24 cellular contexts compared by ENCODE assay signal in the genomic region with DNA sequence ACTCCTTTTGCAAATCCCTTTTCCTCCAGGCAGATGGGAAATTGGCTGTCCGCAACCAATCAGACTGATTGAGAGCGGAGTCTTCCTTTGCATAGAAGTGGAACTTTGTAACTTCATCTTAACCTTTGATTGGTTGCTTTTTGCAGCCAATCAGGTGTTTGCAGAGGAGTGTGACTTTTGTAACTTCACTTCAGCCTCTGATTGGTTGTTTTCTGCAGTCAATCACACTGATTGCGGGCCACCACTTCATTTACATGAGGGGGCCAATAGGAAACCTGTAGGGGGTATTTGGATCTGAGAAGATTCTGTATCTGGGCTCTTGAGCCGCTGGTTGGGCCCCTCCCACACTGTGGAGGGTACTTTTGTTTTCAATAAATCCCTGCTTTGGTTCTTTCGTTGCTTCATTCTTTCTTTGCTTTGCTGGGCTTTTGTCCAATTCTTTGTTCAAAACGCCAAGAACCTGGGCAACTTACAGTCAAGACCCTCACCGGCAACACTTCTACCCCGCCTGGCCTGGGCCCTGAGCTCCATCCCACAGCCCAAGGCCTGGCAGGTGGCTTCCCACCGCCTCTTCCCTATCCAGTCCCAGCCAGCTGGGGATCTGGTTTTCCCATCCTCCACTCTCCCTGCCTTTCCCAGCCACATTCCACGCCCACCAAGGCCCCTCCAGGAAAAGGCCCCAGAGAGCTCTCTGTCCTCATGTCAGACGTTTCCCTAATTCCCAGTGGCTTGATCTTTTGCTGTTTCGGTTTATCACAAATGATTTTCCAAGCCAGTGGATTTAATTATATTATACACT.
DNase-seq lines count a peak whose midpoint lies in the region; ATAC-seq, FAIRE-seq and TF ChIP-seq lines count a peak whose summit lies in the region.
"Had no signal": no experiment of that assay in that cellular context is flagged by ENCODE, and none has a peak within 500 bp of the region (broad histone marks: within the 10 kb centered on the region; RNA-seq: fewer than 3 reads in every experiment).

No MANE protein-coding gene starts in this region.

- dilution Hi-C loops in IMR-90 (cut with HindIII; ENCODE audit: low sequenced_read_pairs, unreplicated experiment) = no loop called here

- no peak for TF ChIP-seq POLR2A in IMR-90 (IDR thresholded peaks at IDR 0.05; ENCODE audit: low read depth, low read length)
- no peak for TF ChIP-seq POLR2A in GM12878 (IDR thresholded peaks at IDR 0.05; ENCODE audit: low read depth, low read length)

- intact Hi-C loops in IMR-90 (cut with micrococcal nuclease) = no loop called here
- intact Hi-C loops in GM12878 (cut with micrococcal nuclease; ENCODE audit: unreplicated experiment) = no loop called here

- no peaks in the 10 kb centered on the region for H3K9me3 Mint-ChIP-seq in stimulated activated effector memory CD8-positive, alpha-beta T cell treated with anti-CD3 and anti-CD28 coated beads, Interleukin-12 subunit alpha, Interleukin-12 subunit beta, amount 100 ng/mL, for 72 hours
- H3K9me3 Mint-ChIP-seq in HFFc6 (peaks cover 5% of the 10 kb centered on the region), immature natural killer cell (no peaks in the 10 kb centered on the region)
- H3K9me3 Mint-ChIP-seq: memory B cell had no signal

- no peaks in the 10 kb centered on the region for H3K4me1 Mint-ChIP-seq in stimulated activated effector memory CD8-positive, alpha-beta T cell treated with anti-CD3 and anti-CD28 coated beads, Interleukin-12 subunit alpha, Interleukin-12 subunit beta, amount 100 ng/mL, for 72 hours
- peaks cover 26% of the 10 kb centered on the region for H3K4me1 Mint-ChIP-seq in HFFc6 (ENCODE audit: low read depth)
- no peaks in the 10 kb centered on the region for H3K4me1 Mint-ChIP-seq in immature natural killer cell
- H3K4me1 Mint-ChIP-seq: memory B cell had no signal

- no peak overlapping the region for H2BK120ac ChIP-seq in IMR-90 (ENCODE audit: low read depth, low read length)

- no peak overlapping the region for H4K8ac ChIP-seq in IMR-90 (ENCODE audit: low read depth in 2 of 2, low read length in 2 of 2)

- no peaks in the 10 kb centered on the region for H3K36me3 Mint-ChIP-seq in stimulated activated effector memory CD8-positive, alpha-beta T cell treated with anti-CD3 and anti-CD28 coated beads, Interleukin-12 subunit alpha, Interleukin-12 subunit beta, amount 100 ng/mL, for 72 hours
- H3K36me3 Mint-ChIP-seq in HFFc6 (ENCODE audit: low read depth) = peaks cover 5% of the 10 kb centered on the region
- H3K36me3 Mint-ChIP-seq in immature natural killer cell = peaks cover 4 to 10% (median 9%) of the 10 kb centered on the region in 3 donors

- no peaks in the 10 kb centered on the region for H3K79me2 ChIP-seq in GM12878 (ENCODE audit: control insufficient read depth, insufficient read depth, low read length)

- H3K9ac ChIP-seq in IMR-90 (ENCODE audit: low read depth, low read length) (no peak overlapping the region), GM12878 (ENCODE audit: control insufficient read depth, insufficient read depth, low read length) (no peak overlapping the region)

- H3K9me1 ChIP-seq in IMR-90 (ENCODE audit: insufficient read depth, low read length) = no peaks in the 10 kb centered on the region

- H3K23ac ChIP-seq in IMR-90 (ENCODE audit: low read depth, low read length) = no peak overlapping the region

- no peak overlapping the region for H2BK20ac ChIP-seq in IMR-90 (ENCODE audit: low read depth, low read length)

- no peak for FAIRE-seq in GM12878 (lab: Jason Lieb, UNC)
- FAIRE-seq: endothelial cell of umbilical vein, HTR-8/SVneo had no signal

- ATAC-seq in IMR-90 (ENCODE audit: low read depth) (no peak; the same call in 1 of the 2 replicates), GM12878 (no peak), HG02852 (IDR thresholded peaks at IDR 0.05; ENCODE audit: unreplicated experiment) (no peak)
- ATAC-seq in stimulated activated effector memory CD8-positive, alpha-beta T cell treated with anti-CD3 and anti-CD28 coated beads, Interleukin-12 subunit alpha, Interleukin-12 subunit beta, amount 100 ng/mL, for 72 hours = no peak

- POLR2A ChIA-PET in IMR-90 (lab: Charles Lee; ENCODE audit: unreplicated experiment) = no interaction called here
- POLR2A ChIA-PET in GM12878 (lab: Charles Lee) = no interaction called here

- H3K4me3 ChIP-seq in IMR-90 (ENCODE audit: insufficient read depth, low read depth, low read length) (no peak overlapping the region), GM12878 (no peak overlapping the region)
- H3K4me3 ChIP-seq: cardiac muscle cell, upper lobe of left lung had no signal

- H3K4ac ChIP-seq in IMR-90 (ENCODE audit: low read depth, low read length) = no peak overlapping the region

- H3K79me1 ChIP-seq in IMR-90 (ENCODE audit: low read depth in 1 of 2, low read length in 2 of 2) = no peaks in the 10 kb centered on the region

- H3K4me1 ChIP-seq in IMR-90 (ENCODE audit: control insufficient read depth, insufficient read depth, low read length) = no peaks in the 10 kb centered on the region
- H3K4me1 ChIP-seq in GM12878 (ENCODE audit: control insufficient read depth, insufficient read depth, low read length) = no peaks in the 10 kb centered on the region
- H3K4me1 ChIP-seq: upper lobe of left lung had no signal

- no peak for TF ChIP-seq EP300 in GM12878 (IDR thresholded peaks at IDR 0.05; ENCODE audit: borderline replicate concordance in 1 of 2, control insufficient read depth in 1 of 2, low read depth in 2 of 2, low read length in 2 of 2)

- H2AK5ac ChIP-seq in IMR-90 (ENCODE audit: low read depth, low read length) = no peak overlapping the region

- no peak overlapping the region for H3K56ac ChIP-seq in IMR-90 (ENCODE audit: extremely low read depth, insufficient read depth, low read length)

- TF ChIP-seq RAD21 in IMR-90 (IDR thresholded peaks at IDR 0.05; ENCODE audit: low read length) = no peak
- no peak for TF ChIP-seq RAD21 in GM12878 (IDR thresholded peaks at IDR 0.05; ENCODE audit: insufficient read depth, low read depth, low read length)

- H3K36me3 ChIP-seq in IMR-90 (ENCODE audit: control insufficient read depth, insufficient read depth, low read length) (no peaks in the 10 kb centered on the region), GM12878 (ENCODE audit: control insufficient read depth in 2 of 2, insufficient read depth in 2 of 2, low read length in 1 of 2) (no peaks in the 10 kb centered on the region; a peak in 1 of 4 replicates)
- H3K36me3 ChIP-seq: cardiac muscle cell, upper lobe of left lung had no signal

- peaks cover 2% of the 10 kb centered on the region; the same call in 1 of the 2 replicates for H3K27me3 Mint-ChIP-seq in HFFc6 (ENCODE audit: insufficient read depth)
- H3K27me3 Mint-ChIP-seq in immature natural killer cell (ENCODE audit: low read depth in 3 of 3) = peaks cover 0 to 3% (median 0%) of the 10 kb centered on the region in 3 donors
- H3K27me3 Mint-ChIP-seq: memory B cell had no signal

- H4K91ac ChIP-seq in IMR-90 (ENCODE audit: insufficient read depth, low read depth, low read length) = no peak overlapping the region

- H3K27me3 ChIP-seq in IMR-90 (ENCODE audit: control insufficient read depth, insufficient read depth, low read length) (no peaks in the 10 kb centered on the region), GM12878 (replicated peaks in 1 of 2; ENCODE audit: control insufficient read depth in 2 of 2, insufficient read depth in 2 of 2, low read length in 1 of 2) (no peaks in the 10 kb centered on the region)
- H3K27me3 ChIP-seq: cardiac muscle cell, upper lobe of left lung had no signal

- SMC1A ChIA-PET in GM12878 (lab: Charles Lee; ENCODE audit: uncharacterized antibody, unreplicated experiment) = no interaction called here

- RAD21 ChIA-PET in GM12878 (lab: Charles Lee; ENCODE audit: unreplicated experiment) = no interaction called here

- H2AK9ac ChIP-seq in IMR-90 (replicated peaks; ENCODE audit: low read depth, low read length, poor library complexity) = no peak overlapping the region

- H3K4me2 ChIP-seq in IMR-90 (ENCODE audit: low read depth, low read length) = no peak overlapping the region
- no peak overlapping the region for H3K4me2 ChIP-seq in GM12878 (ENCODE audit: control insufficient read depth, insufficient read depth)

- DNase-seq in D341Med (ENCODE audit: low spot score) (peak; percentile 85), IMR-90 (no peak), GM12878 (ENCODE audit: low read depth, low spot score) (no peak), islet precursor cell (peak; percentile 71), HFFc6 (no peak), immature natural killer cell (no peak)
- no peak for DNase-seq in stimulated activated effector memory CD8-positive, alpha-beta T cell treated with anti-CD3 and anti-CD28 coated beads, Interleukin-12 subunit alpha, Interleukin-12 subunit beta, amount 100 ng/mL, for 72 hours (ENCODE audit: low spot score in 2 of 2)
- DNase-seq: activated CD4-positive, alpha-beta T cell treated with anti-CD3 and anti-CD28 coated beads, Interleukin-2, amount 50 U/mL, for 48 hours; activated CD4-positive, CD25-positive, alpha-beta regulatory T cell; activated CD8-positive, alpha-beta memory T cell treated with anti-CD3 and anti-CD28 coated beads, Interleukin-2, amount 50 U/mL, for 4 hours; activated naive CD4-positive, alpha-beta T cell treated with anti-CD3 and anti-CD28 coated beads, Interleukin-2, amount 50 U/mL, for 16 hours; amygdala; dermis blood vessel endothelial cell; Kasumi-1; NCI-H187; NCI-H526; nucleus accumbens; stimulated activated CD8-positive, alpha-beta memory T cell treated with anti-CD3 and anti-CD28 coated beads, Interleukin-4, amount 100 ng/mL, for 48 hours; upper lobe of left lung had no signal

- H3K14ac ChIP-seq in IMR-90 (replicated peaks; ENCODE audit: low read depth, low read length) = no peak overlapping the region

- no peak overlapping the region for H3K4me3 Mint-ChIP-seq in stimulated activated effector memory CD8-positive, alpha-beta T cell treated with anti-CD3 and anti-CD28 coated beads, Interleukin-12 subunit alpha, Interleukin-12 subunit beta, amount 100 ng/mL, for 72 hours
- H3K4me3 Mint-ChIP-seq in HFFc6 (no peak overlapping the region), immature natural killer cell (no peak overlapping the region)
- H3K4me3 Mint-ChIP-seq: memory B cell had no signal

- H2BK5ac ChIP-seq in IMR-90 (ENCODE audit: low read depth, low read length, poor library complexity, severe bottlenecking) = no peak overlapping the region

- H2BK15ac ChIP-seq in IMR-90 (ENCODE audit: low read depth, low read length) = no peak overlapping the region

- H3K27ac Mint-ChIP-seq in stimulated activated effector memory CD8-positive, alpha-beta T cell treated with anti-CD3 and anti-CD28 coated beads, Interleukin-12 subunit alpha, Interleukin-12 subunit beta, amount 100 ng/mL, for 72 hours = no peak overlapping the region
- H3K27ac Mint-ChIP-seq in HFFc6 (no peak overlapping the region), immature natural killer cell (no peak overlapping the region)
- H3K27ac Mint-ChIP-seq: memory B cell had no signal

- BruUV-seq in IMR-90 (replicated peaks; lab: Mats Ljungman, UMichigan) (no TSS peak), GM12878 (replicated peaks; lab: Mats Ljungman, UMichigan) (no TSS peak)

- H4K5ac ChIP-seq in IMR-90 (ENCODE audit: low read depth, low read length) = no peak overlapping the region

- in situ Hi-C loops in IMR-90 (cut with MboI; ENCODE audit: low sequenced_read_pairs) = no loop called here
- in situ Hi-C loops in GM12878 (cut with MboI) = no loop called here

- H3K27ac ChIP-seq in IMR-90 (ENCODE audit: insufficient read depth, low read length) = no peak overlapping the region
- no peak overlapping the region for H3K27ac ChIP-seq in GM12878 (ENCODE audit: control insufficient read depth, insufficient read depth)
- H3K27ac ChIP-seq: cardiac muscle cell, upper lobe of left lung had no signal

- CTCF ChIA-PET in IMR-90 (lab: Yijun Ruan, JAX) (no interaction called here), GM12878 (lab: Yijun Ruan, JAX) (no interaction called here)

- no peaks in the 10 kb centered on the region for H4K20me1 ChIP-seq in IMR-90 (ENCODE audit: insufficient read depth, low read length)
- no peaks in the 10 kb centered on the region for H4K20me1 ChIP-seq in GM12878 (ENCODE audit: control insufficient read depth, insufficient read depth)

- TF ChIP-seq CTCF in IMR-90 (conservative IDR thresholded peaks at IDR 0.05; ENCODE audit: low read depth, low read length) (no peak), GM12878 (IDR thresholded peaks at IDR 0.05 in 2 of 3, conservative IDR thresholded peaks at IDR 0.05 in 1 of 3; ENCODE audit: control insufficient read depth in 2 of 3, extremely low read depth in 1 of 3, insufficient read depth in 1 of 3, low read depth in 3 of 3, low read length in 3 of 3) (no peak), HFFc6 (IDR thresholded peaks at IDR 0.05) (no peak)

- H3K18ac ChIP-seq in IMR-90 (ENCODE audit: low read depth, low read length) = no peak overlapping the region

- peak overlapping the region; percentile 37 for H2AFZ ChIP-seq in IMR-90 (replicated peaks; ENCODE audit: low read length, poor library complexity)
- H2AFZ ChIP-seq in GM12878 (ENCODE audit: control insufficient read depth, low read depth, low read length) = no peak overlapping the region

- H3K9me3 ChIP-seq in IMR-90 (ENCODE audit: control insufficient read depth, insufficient read depth, low read length) (peaks cover 1% of the 10 kb centered on the region), GM12878 (replicated peaks; ENCODE audit: control insufficient read depth, insufficient read depth, low read length) (no peaks in the 10 kb centered on the region)
- H3K9me3 ChIP-seq: upper lobe of left lung had no signal

- 65% methylated on average over 2 of the region's 12 CpGs; no CpG with 5 or more reads in 1 of the 2 experiments for WGBS in IMR-90 (ENCODE audit: extremely low coverage in 2 of 2, insufficient read length in 1 of 2), 2 experiments
- 75% methylated on average over 12 of the region's 12 CpGs for WGBS in GM12878 (ENCODE audit: insufficient coverage, insufficient replicate concordance, low lambda C conversion rate, missing lambda C conversion rate)

Comparison
In these comparisons a context has a peak if more than half of its experiments do, and no peak if none do; other contexts are left out.
1. DNase-seq: peak in D341Med (single experiment) and islet precursor cell (single experiment); none in IMR-90 (single experiment), GM12878 (single experiment), stimulated activated effector memory CD8-positive, alpha-beta T cell treated with anti-CD3 and anti-CD28 coated beads, Interleukin-12 subunit alpha, Interleukin-12 subunit beta, amount 100 ng/mL, for 72 hours (0 of 2), HFFc6 (single experiment) and immature natural killer cell (0 of 3).